8 cellular contexts compared by ENCODE assay signal in the genomic region with DNA sequence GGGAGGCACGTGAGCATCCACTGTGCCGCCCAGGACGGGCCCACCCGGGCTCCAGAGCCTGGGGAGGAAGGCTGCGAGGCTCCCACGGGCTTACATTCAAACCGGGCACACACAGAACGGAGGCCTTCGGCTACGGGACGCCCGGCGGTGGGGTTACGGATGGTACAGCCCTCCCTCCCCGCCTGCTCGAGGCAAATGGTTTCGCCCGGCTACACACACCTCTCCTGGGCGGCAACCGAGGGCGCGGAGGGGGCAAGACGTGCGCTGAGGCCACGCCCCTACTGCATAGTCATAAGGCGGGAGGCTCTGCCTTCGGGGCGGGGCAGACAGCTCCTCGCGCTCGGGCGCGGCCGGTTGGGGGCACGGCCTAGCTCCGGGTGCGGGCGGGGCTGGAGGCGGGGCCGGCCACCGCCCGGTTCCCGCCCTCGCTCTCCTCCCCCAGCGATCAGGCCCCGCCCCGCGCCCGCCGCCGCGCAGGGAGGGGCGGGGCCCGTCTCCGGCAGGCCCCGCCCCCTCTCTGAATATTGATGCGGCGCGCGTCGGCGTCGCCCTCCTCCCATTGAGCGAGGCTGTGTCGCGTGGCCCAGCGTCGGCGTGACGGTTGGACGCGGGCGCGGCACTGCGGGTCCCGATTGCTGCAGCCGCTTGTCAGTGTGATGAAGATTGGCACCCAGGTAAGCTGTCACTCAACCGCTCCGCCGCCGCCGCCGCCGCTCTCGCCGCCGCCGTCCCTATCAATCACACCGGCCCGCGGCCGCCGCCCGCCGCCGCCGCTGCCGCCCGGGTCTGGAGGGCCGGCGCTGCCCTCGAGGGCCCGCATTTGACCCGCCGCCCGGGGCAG. TPM values are rescaled to one million over a fixed set of nuclear protein-coding genes. Genes with fewer than 3 reads are reported as not detected.
A peak's percentile ranks its signal among the peaks of the same experiment; 100 is the strongest.
DNase-seq lines count a peak whose midpoint lies in the region; ATAC-seq and TF ChIP-seq lines count a peak whose summit lies in the region.

TSS of gene PKNOX1 (plus strand) at position 572 of the 841 bp plus-strand sequence. CDS start 29,820 bp downstream, outside the sequence.

- intact Hi-C loops in head of caudate nucleus (cut with DNase I) = loop anchor here (5.0 to 10.0 kb wide), 2 partner anchors 47 to 89 kb away; partner anchors contain the start of gene ERVH48-1

- TF ChIP-seq CTCF in GM12874 (IDR thresholded peaks at IDR 0.05; ENCODE audit: insufficient read depth, low read depth, low read length) (0 out of 2 replicates have a peak, but pooled peaks have one; percentile 14), SU-DHL-6 (IDR thresholded peaks at IDR 0.05; ENCODE audit: insufficient read depth, low read length, poor library complexity, severe bottlenecking) (no peak), osteocyte (IDR thresholded peaks at IDR 0.05) (no peak)

- H3K4me2 ChIP-seq in SU-DHL-6 (ENCODE audit: low read depth, low read length, poor library complexity, severe bottlenecking) = peak within 1 kb of the TSS; percentile 62

- H3K27ac ChIP-seq in SU-DHL-6 (ENCODE audit: low read depth, low read length) (peak within 1 kb of the TSS; percentile 64), thymus (ENCODE audit: low read depth) (peak within 1 kb of the TSS; percentile 99)

- no peaks in the 10 kb centered on the region for H4K20me1 ChIP-seq in SU-DHL-6 (ENCODE audit: low read depth, low read length)

- POLR2A ChIA-PET in activated naive CD8-positive, alpha-beta T cell treated with anti-CD3 and anti-CD28 coated beads, Interleukin-2, amount 10 ng/mL, durations not matched to agents 7 days and 5 days (lab: Charles Lee) = interaction anchor here (0.5 to 1.3 kb wide), 10 partner anchors 12 to 996 kb away, joined by 3 to 4 read pairs (median 3); partner anchors contain the start of genes NDUFV3 and PDE9A

- H3K9ac ChIP-seq in SU-DHL-6 (ENCODE audit: low read length) = peak within 1 kb of the TSS; percentile 94

- H3K4me1 Mint-ChIP-seq in activated naive CD8-positive, alpha-beta T cell treated with anti-CD3 and anti-CD28 coated beads, Interleukin-2, amount 10 ng/mL, durations not matched to agents 7 days and 5 days = peaks cover 28% of the 10 kb centered on the region
- peaks cover 18% of the 10 kb centered on the region for H3K4me1 Mint-ChIP-seq in osteocyte (ENCODE audit: unreplicated experiment)

- H3K27ac Mint-ChIP-seq in activated naive CD8-positive, alpha-beta T cell treated with anti-CD3 and anti-CD28 coated beads, Interleukin-2, amount 10 ng/mL, durations not matched to agents 7 days and 5 days = peak within 1 kb of the TSS; percentile 94
- H3K27ac Mint-ChIP-seq in osteocyte (ENCODE audit: unreplicated experiment) = peak within 1 kb of the TSS; percentile 94

- H3K4me1 ChIP-seq in thymus (ENCODE audit: control insufficient read depth, insufficient read depth, low read length) = peaks cover 9% of the 10 kb centered on the region

- WGBS in thymus = under 1% methylated on average over 105 of the region's 106 CpGs

- ATAC-seq in HG02763 (IDR thresholded peaks at IDR 0.05; ENCODE audit: unreplicated experiment) = peak; percentile 79
- peak; percentile 90 for ATAC-seq in activated naive CD8-positive, alpha-beta T cell treated with anti-CD3 and anti-CD28 coated beads, Interleukin-2, amount 10 ng/mL, durations not matched to agents 7 days and 5 days (ENCODE audit: low read depth)

- peaks cover 2% of the 10 kb centered on the region for H3K27me3 Mint-ChIP-seq in activated naive CD8-positive, alpha-beta T cell treated with anti-CD3 and anti-CD28 coated beads, Interleukin-2, amount 10 ng/mL, durations not matched to agents 7 days and 5 days
- no peaks in the 10 kb centered on the region for H3K27me3 Mint-ChIP-seq in osteocyte (ENCODE audit: unreplicated experiment)

- peak within 1 kb of the TSS; percentile 84 for H3K4me3 ChIP-seq in SU-DHL-6 (ENCODE audit: insufficient read depth, low read length, poor library complexity, severe bottlenecking)
- H3K4me3 ChIP-seq in thymus (ENCODE audit: low read length) = peak within 1 kb of the TSS; percentile 94

- H3K9me2 ChIP-seq in SU-DHL-6 (replicated peaks; ENCODE audit: insufficient read depth, low read length) = no peaks in the 10 kb centered on the region

- H3K9me3 ChIP-seq in SU-DHL-6 (ENCODE audit: insufficient read depth, low read length) (no peaks in the 10 kb centered on the region), thymus (ENCODE audit: control insufficient read depth) (no peaks in the 10 kb centered on the region)

- H3F3A ChIP-seq in SU-DHL-6 (ENCODE audit: insufficient read depth) = peaks cover 19% of the 10 kb centered on the region

- H3K79me2 ChIP-seq in SU-DHL-6 (ENCODE audit: insufficient read depth, low read length) = peaks cover 34% of the 10 kb centered on the region

- DNase-seq in NCI-H1417 (lab: John Stamatoyannopoulos, UW) (peak; percentile 100), head of caudate nucleus (peak; percentile 94 to 100 (median 99)), osteocyte (ENCODE audit: extremely low spot score, unreplicated experiment) (peak; percentile 100)
- peak; percentile 99 for DNase-seq in activated naive CD8-positive, alpha-beta T cell treated with anti-CD3 and anti-CD28 coated beads, Interleukin-2, amount 10 ng/mL, durations not matched to agents 7 days and 5 days

- peaks cover 16% of the 10 kb centered on the region for H3K36me3 Mint-ChIP-seq in activated naive CD8-positive, alpha-beta T cell treated with anti-CD3 and anti-CD28 coated beads, Interleukin-2, amount 10 ng/mL, durations not matched to agents 7 days and 5 days
- peaks cover 10% of the 10 kb centered on the region for H3K36me3 Mint-ChIP-seq in osteocyte (ENCODE audit: unreplicated experiment)

- H3K36me3 ChIP-seq in SU-DHL-6 (ENCODE audit: low read length) (no peaks in the 10 kb centered on the region), thymus (ENCODE audit: control insufficient read depth, insufficient read depth) (no peaks in the 10 kb centered on the region)

- H2AFZ ChIP-seq in SU-DHL-6 (ENCODE audit: low read depth, low read length, severe bottlenecking) = peak within 1 kb of the TSS; percentile 43

- peak within 1 kb of the TSS; percentile 89 for H3K4me3 Mint-ChIP-seq in activated naive CD8-positive, alpha-beta T cell treated with anti-CD3 and anti-CD28 coated beads, Interleukin-2, amount 10 ng/mL, durations not matched to agents 7 days and 5 days
- H3K4me3 Mint-ChIP-seq in osteocyte (ENCODE audit: unreplicated experiment) = peak within 1 kb of the TSS; percentile 87

- H3K27me3 ChIP-seq in SU-DHL-6 (ENCODE audit: low read length) (no peaks in the 10 kb centered on the region), thymus (ENCODE audit: control insufficient read depth, insufficient read depth) (no peaks in the 10 kb centered on the region)

- H3K9me3 Mint-ChIP-seq in activated naive CD8-positive, alpha-beta T cell treated with anti-CD3 and anti-CD28 coated beads, Interleukin-2, amount 10 ng/mL, durations not matched to agents 7 days and 5 days = no peaks in the 10 kb centered on the region
- H3K9me3 Mint-ChIP-seq in osteocyte (ENCODE audit: unreplicated experiment) = peaks cover 6% of the 10 kb centered on the region

RNA-seq across cellular contexts. Expression of gene PKNOX1, which starts in this region (rescaled TPM):
- total RNA-seq in activated naive CD8-positive, alpha-beta T cell treated with anti-CD3 and anti-CD28 coated beads, Interleukin-2, amount 10 ng/mL, durations not matched to agents 7 days and 5 days = 10 to 100 TPM; 21.3 to 23.2 TPM
- 12.2 and 14.2 TPM in 2 replicates for total RNA-seq in osteocyte
- polyA plus RNA-seq in thymus = 13.4 TPM

Comparison
In these comparisons a context has a peak if more than half of its experiments do, and no peak if none do; other contexts are left out.
1. Peak in every context shown above with its lines: DNase-seq, ATAC-seq, H3K4me3 ChIP-seq and H3K27ac ChIP-seq.